Comparison of ENCODE assay signal across 3 cellular contexts in the genomic region with DNA sequence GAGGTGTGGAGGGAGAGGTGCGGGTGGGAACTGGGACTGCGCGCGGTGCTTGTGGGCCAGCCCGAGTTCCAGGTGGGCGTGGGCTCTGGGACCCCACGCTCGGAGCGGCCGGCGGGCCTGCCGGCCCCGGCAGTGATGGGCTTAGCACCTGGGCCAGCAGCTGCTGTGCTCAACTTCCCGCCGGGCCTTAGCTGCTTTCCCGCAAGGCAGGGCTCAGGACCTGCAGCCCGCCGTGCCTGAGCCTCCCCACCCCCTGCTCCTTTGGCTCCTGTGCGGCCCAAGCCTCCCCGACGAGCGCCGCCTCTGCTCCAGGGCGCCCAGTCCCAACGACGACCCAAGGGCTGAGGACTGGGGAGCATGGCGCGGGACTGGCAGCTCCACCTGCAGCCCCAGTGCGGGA.
"Had no signal": no experiment of that assay in that cellular context is flagged by ENCODE, and none has a peak within 500 bp of the region (broad histone marks: within the 10 kb centered on the region; RNA-seq: fewer than 3 reads in every experiment).

No MANE protein-coding gene starts in this region.

- ATAC-seq: GM12878 had no signal

- DNase-seq: GDM1, GF-D8 had no signal

- H3K4me3 ChIP-seq: GM12878 had no signal
